Comparison of ENCODE assay signal across 12 cellular contexts in genomic region chr13:69959041-69959440, GRCh38.
"Had no signal": no experiment of that assay in that cellular context is flagged by ENCODE, and none has a peak within 500 bp of the region (broad histone marks: within the 10 kb centered on the region; RNA-seq: fewer than 3 reads in every experiment).

No MANE protein-coding gene starts in this region.

- H3K9me3 ChIP-seq: lower lobe of right lung, testis had no signal

- DNase-seq: activated CD4-positive, alpha-beta T cell treated with anti-CD3 and anti-CD28 coated beads for 48 hours; activated CD8-positive, alpha-beta memory T cell treated with anti-CD3 and anti-CD28 coated beads, Interleukin-2, amount 50 U/mL, for 48 hours; activated CD8-positive, alpha-beta T cell treated with anti-CD3 and anti-CD28 coated beads, Interleukin-2, amount 10 ng/mL, durations not matched to agents 7 days and 5 days; activated naive CD4-positive, alpha-beta T cell treated with anti-CD3 and anti-CD28 coated beads, Interleukin-2, amount 10 ng/mL, durations not matched to agents 7 days and 5 days; effector memory CD4-positive, alpha-beta T cell; kidney glomerular epithelial cell; lower lobe of right lung; naive thymus-derived CD4-positive, alpha-beta T cell; stimulated activated CD4-positive, alpha-beta T cell treated with anti-CD3 and anti-CD28 coated beads, Interleukin-15, amount 100 ng/mL, for 24 hours; stimulated activated CD4-positive, alpha-beta T cell treated with anti-CD3 and anti-CD28 coated beads, Interleukin-4, amount 100 ng/mL, for 24 hours; stimulated activated naive CD8-positive, alpha-beta T cell treated with anti-CD3 and anti-CD28 coated beads, Interleukin-15, amount 100 ng/mL, for 72 hours; testis had no signal

- H3K27me3 ChIP-seq: testis had no signal

- H3K4me1 ChIP-seq: lower lobe of right lung, testis had no signal

- H3K36me3 ChIP-seq: lower lobe of right lung had no signal

- H3K27ac ChIP-seq: lower lobe of right lung, testis had no signal

- ATAC-seq: activated CD8-positive, alpha-beta T cell treated with anti-CD3 and anti-CD28 coated beads, Interleukin-2, amount 10 ng/mL, durations not matched to agents 7 days and 5 days; lower lobe of right lung; naive thymus-derived CD4-positive, alpha-beta T cell; stimulated activated naive CD8-positive, alpha-beta T cell treated with anti-CD3 and anti-CD28 coated beads, Interleukin-15, amount 100 ng/mL, for 72 hours had no signal

- H3K4me3 ChIP-seq: lower lobe of right lung, testis had no signal
